Comparison of ENCODE assay signal across 1 cellular context in the genomic region with DNA sequence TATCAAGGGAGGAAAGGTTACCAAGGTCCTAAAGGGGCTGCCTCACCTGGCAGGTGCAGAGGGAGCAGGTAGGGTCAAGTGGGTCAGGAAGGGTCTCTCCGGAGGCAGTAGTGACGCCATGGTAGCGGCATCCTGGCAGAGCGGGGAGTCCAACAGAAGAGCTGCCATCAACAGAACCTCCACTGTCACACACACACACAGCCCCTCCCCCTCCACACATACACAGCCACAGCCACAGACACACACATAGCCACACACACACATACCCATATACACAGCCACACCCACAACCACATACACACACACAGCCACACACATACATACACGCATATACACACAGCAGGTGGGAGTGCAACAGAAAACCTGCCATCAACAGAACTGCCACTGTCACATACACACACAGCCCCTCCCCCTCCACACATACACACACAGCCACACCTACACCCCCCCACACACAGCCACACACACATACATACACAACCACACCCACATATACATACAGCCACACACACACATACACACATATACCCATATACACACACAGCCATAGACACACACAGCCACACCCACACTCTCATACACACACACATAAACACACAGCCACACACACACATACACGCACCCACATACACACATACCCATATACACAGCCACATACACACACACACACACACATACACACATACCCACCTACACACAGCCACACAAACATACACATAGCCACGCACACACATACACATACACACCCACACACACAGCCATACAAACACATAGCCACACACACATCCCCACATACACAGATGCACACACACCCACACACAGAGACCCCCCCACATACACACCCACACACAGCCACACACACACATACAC.
TF ChIP-seq lines count a peak whose summit lies in the region.

No MANE protein-coding gene starts in this region.

TF ChIP-seq in HEK293, 187 proteins besides CTCF, POLR2A, EP300 and RAD21 (continued from another document and continues in another):
- TF ChIP-seq, protein P1, sequence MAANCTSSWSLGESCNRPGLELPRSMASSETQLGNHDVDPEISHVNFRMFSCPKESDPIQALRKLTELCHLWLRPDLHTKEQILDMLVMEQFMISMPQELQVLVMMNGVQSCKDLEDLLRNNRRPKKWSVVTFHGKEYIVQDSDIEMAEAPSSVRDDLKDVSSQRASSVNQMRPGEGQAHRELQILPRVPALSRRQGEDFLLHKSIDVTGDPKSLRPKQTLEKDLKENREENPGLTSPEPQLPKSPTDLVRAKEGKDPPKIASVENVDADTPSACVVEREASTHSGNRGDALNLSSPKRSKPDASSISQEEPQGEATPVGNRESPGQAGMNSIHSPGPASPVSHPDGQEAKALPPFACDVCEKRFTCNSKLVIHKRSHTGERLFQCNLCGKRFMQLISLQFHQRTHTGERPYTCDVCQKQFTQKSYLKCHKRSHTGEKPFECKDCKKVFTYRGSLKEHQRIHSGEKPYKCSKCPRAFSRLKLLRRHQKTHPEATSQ (tag by site-specific recombination; IDR thresholded peaks at IDR 0.05): no peak
- TF ChIP-seq ZNF621 (tag by site-specific recombination; IDR thresholded peaks at IDR 0.05): no peak
- TF ChIP-seq, protein P2, sequence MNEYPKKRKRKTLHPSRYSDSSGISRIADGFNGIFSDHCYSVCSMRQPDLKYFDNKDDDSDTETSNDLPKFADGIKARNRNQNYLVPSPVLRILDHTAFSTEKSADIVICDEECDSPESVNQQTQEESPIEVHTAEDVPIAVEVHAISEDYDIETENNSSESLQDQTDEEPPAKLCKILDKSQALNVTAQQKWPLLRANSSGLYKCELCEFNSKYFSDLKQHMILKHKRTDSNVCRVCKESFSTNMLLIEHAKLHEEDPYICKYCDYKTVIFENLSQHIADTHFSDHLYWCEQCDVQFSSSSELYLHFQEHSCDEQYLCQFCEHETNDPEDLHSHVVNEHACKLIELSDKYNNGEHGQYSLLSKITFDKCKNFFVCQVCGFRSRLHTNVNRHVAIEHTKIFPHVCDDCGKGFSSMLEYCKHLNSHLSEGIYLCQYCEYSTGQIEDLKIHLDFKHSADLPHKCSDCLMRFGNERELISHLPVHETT (tag by site-specific recombination; IDR thresholded peaks at IDR 0.05): no peak
- TF ChIP-seq INSM2 (tag by site-specific recombination; IDR thresholded peaks at IDR 0.05): peak; percentile 68; the same call in 1 of the 2 replicates
- peak; percentile 73; the same call in 1 of the 2 replicates for TF ChIP-seq KLF7 (tag by site-specific recombination; IDR thresholded peaks at IDR 0.05; ENCODE audit: borderline replicate concordance)
- no peak for TF ChIP-seq MZF1 (tag by site-specific recombination; IDR thresholded peaks at IDR 0.05; ENCODE audit: borderline replicate concordance)
- TF ChIP-seq ZNF391 (tag by site-specific recombination; IDR thresholded peaks at IDR 0.05; ENCODE audit: borderline replicate concordance, low read depth): no peak
- TF ChIP-seq TRIM28 (IDR thresholded peaks at IDR 0.05; ENCODE audit: borderline replicate concordance, low read length): no peak
- TF ChIP-seq ZNF146 (tag by site-specific recombination; IDR thresholded peaks at IDR 0.05): peak; percentile 2; the same call in 1 of the 2 replicates
- TF ChIP-seq, protein P3, sequence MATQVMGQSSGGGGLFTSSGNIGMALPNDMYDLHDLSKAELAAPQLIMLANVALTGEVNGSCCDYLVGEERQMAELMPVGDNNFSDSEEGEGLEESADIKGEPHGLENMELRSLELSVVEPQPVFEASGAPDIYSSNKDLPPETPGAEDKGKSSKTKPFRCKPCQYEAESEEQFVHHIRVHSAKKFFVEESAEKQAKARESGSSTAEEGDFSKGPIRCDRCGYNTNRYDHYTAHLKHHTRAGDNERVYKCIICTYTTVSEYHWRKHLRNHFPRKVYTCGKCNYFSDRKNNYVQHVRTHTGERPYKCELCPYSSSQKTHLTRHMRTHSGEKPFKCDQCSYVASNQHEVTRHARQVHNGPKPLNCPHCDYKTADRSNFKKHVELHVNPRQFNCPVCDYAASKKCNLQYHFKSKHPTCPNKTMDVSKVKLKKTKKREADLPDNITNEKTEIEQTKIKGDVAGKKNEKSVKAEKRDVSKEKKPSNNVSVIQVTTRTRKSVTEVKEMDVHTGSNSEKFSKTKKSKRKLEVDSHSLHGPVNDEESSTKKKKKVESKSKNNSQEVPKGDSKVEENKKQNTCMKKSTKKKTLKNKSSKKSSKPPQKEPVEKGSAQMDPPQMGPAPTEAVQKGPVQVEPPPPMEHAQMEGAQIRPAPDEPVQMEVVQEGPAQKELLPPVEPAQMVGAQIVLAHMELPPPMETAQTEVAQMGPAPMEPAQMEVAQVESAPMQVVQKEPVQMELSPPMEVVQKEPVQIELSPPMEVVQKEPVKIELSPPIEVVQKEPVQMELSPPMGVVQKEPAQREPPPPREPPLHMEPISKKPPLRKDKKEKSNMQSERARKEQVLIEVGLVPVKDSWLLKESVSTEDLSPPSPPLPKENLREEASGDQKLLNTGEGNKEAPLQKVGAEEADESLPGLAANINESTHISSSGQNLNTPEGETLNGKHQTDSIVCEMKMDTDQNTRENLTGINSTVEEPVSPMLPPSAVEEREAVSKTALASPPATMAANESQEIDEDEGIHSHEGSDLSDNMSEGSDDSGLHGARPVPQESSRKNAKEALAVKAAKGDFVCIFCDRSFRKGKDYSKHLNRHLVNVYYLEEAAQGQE (tag by site-specific recombination; IDR thresholded peaks at IDR 0.05): no peak
- TF ChIP-seq ZNF292 (tag by site-specific recombination; IDR thresholded peaks at IDR 0.05; ENCODE audit: borderline replicate concordance, low read depth): no peak
- no peak for TF ChIP-seq TCF7L2 (IDR thresholded peaks at IDR 0.05; ENCODE audit: borderline replicate concordance, low read depth, low read length)
- TF ChIP-seq ZNF658 (tag by site-specific recombination; IDR thresholded peaks at IDR 0.05): peak; percentile 16; the same call in 1 of the 2 replicates
- TF ChIP-seq ZNF701 (tag by site-specific recombination; IDR thresholded peaks at IDR 0.05): 0 out of 2 replicates have a peak, but pooled peaks have one; percentile 36
- peak; percentile 73 for TF ChIP-seq KLF8 (tag by site-specific recombination; IDR thresholded peaks at IDR 0.05)
- no peak for TF ChIP-seq ZBTB48 (tag by site-specific recombination; IDR thresholded peaks at IDR 0.05)
- TF ChIP-seq, protein P4, sequence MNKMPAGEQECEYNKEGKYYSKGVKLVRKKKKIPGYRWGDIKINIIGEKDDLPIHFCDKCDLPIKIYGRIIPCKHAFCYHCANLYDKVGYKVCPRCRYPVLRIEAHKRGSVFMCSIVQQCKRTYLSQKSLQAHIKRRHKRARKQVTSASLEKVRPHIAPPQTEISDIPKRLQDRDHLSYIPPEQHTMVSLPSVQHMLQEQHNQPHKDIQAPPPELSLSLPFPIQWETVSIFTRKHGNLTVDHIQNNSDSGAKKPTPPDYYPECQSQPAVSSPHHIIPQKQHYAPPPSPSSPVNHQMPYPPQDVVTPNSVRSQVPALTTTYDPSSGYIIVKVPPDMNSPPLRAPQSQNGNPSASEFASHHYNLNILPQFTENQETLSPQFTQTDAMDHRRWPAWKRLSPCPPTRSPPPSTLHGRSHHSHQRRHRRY (tag by site-specific recombination; IDR thresholded peaks at IDR 0.05): no peak
- TF ChIP-seq ZBTB44 (tag by site-specific recombination; IDR thresholded peaks at IDR 0.05): no peak
- TF ChIP-seq SETDB1 (IDR thresholded peaks at IDR 0.05; ENCODE audit: insufficient read length, low read length): no peak
- TF ChIP-seq, protein P5, sequence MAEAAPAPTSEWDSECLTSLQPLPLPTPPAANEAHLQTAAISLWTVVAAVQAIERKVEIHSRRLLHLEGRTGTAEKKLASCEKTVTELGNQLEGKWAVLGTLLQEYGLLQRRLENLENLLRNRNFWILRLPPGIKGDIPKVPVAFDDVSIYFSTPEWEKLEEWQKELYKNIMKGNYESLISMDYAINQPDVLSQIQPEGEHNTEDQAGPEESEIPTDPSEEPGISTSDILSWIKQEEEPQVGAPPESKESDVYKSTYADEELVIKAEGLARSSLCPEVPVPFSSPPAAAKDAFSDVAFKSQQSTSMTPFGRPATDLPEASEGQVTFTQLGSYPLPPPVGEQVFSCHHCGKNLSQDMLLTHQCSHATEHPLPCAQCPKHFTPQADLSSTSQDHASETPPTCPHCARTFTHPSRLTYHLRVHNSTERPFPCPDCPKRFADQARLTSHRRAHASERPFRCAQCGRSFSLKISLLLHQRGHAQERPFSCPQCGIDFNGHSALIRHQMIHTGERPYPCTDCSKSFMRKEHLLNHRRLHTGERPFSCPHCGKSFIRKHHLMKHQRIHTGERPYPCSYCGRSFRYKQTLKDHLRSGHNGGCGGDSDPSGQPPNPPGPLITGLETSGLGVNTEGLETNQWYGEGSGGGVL (tag by site-specific recombination; IDR thresholded peaks at IDR 0.05): no peak
- TF ChIP-seq ZNF560 (tag by site-specific recombination; IDR thresholded peaks at IDR 0.05; ENCODE audit: borderline replicate concordance): no peak
- TF ChIP-seq EGR2 (tag by site-specific recombination; IDR thresholded peaks at IDR 0.05; ENCODE audit: low read depth): peak; percentile 98
- TF ChIP-seq GLIS2 (tag by site-specific recombination; IDR thresholded peaks at IDR 0.05): no peak
- TF ChIP-seq ZBTB49 (tag by site-specific recombination; IDR thresholded peaks at IDR 0.05; ENCODE audit: low read depth): no peak
- 0 out of 2 replicates have a peak, but pooled peaks have one; percentile 38 for TF ChIP-seq ZNF544 (tag by site-specific recombination; IDR thresholded peaks at IDR 0.05)
- TF ChIP-seq ZFHX2 (tag by site-specific recombination; conservative IDR thresholded peaks at IDR 0.05): peak; percentile 99
- TF ChIP-seq ZNF843 (tag by site-specific recombination; IDR thresholded peaks at IDR 0.05): no peak
- no peak for TF ChIP-seq OSR2 (tag by site-specific recombination; IDR thresholded peaks at IDR 0.05)
- TF ChIP-seq ZEB2 (tag by site-specific recombination; IDR thresholded peaks at IDR 0.05): no peak
- no peak; the same call in 1 of the 2 replicates for TF ChIP-seq ZNF148 (tag by site-specific recombination; IDR thresholded peaks at IDR 0.05; ENCODE audit: borderline replicate concordance)
- TF ChIP-seq ZNF366 (tag by site-specific recombination; conservative IDR thresholded peaks at IDR 0.05): no peak
- no peak for TF ChIP-seq SP3 (tag by site-specific recombination; IDR thresholded peaks at IDR 0.05)
- TF ChIP-seq ZNF404 (tag by site-specific recombination; IDR thresholded peaks at IDR 0.05): no peak
- TF ChIP-seq ZNF776 (tag by site-specific recombination; IDR thresholded peaks at IDR 0.05; ENCODE audit: borderline replicate concordance): no peak; the same call in 1 of the 2 replicates
- TF ChIP-seq ZNF521 (tag by site-specific recombination; IDR thresholded peaks at IDR 0.05): no peak
- TF ChIP-seq MEIS1 (CRISPR knock-in tag; IDR thresholded peaks at IDR 0.05; ENCODE audit: borderline replicate concordance): no peak
- no peak for TF ChIP-seq ZNF76 (tag by site-specific recombination; IDR thresholded peaks at IDR 0.05; ENCODE audit: borderline replicate concordance, low read depth)
- TF ChIP-seq ZNF433 (tag by site-specific recombination; IDR thresholded peaks at IDR 0.05; ENCODE audit: low read depth): no peak
- TF ChIP-seq ZNF654 (tag by site-specific recombination; IDR thresholded peaks at IDR 0.05; ENCODE audit: low read depth): no peak
